12 cellular contexts compared by ENCODE assay signal in genomic region chr20:1186367-1186991, GRCh38. TPM values are rescaled to one million over a fixed set of nuclear protein-coding genes. Genes with fewer than 3 reads are reported as not detected.
A peak's percentile ranks its signal among the peaks of the same experiment; 100 is the strongest.
DNase-seq lines count a peak whose midpoint lies in the region; ATAC-seq and TF ChIP-seq lines count a peak whose summit lies in the region.
"Had no signal": no experiment of that assay in that cellular context is flagged by ENCODE, and none has a peak within 500 bp of the region (broad histone marks: within the 10 kb centered on the region; RNA-seq: fewer than 3 reads in every experiment).

No MANE protein-coding gene starts in this region.

- intact Hi-C loops in heart right ventricle (cut with DNase I) (loop anchor here in 2 of 10 donors (2.0 to 10.0 kb wide), 2 partner anchors 18 to 372 kb away; no protein-coding TSS in a partner anchor), heart left ventricle (cut with DNase I) (loop anchor here in 3 of 10 donors (10.0 kb wide), 2 partner anchors 222 to 372 kb away; no protein-coding TSS in a partner anchor), aorta (cut with DNase I) (no loop called here), Right ventricle myocardium superior (cut with DNase I) (no loop called here)

- no peaks in the 10 kb centered on the region for H3K9me3 Mint-ChIP-seq in activated naive CD8-positive, alpha-beta T cell treated with anti-CD3 and anti-CD28 coated beads, Interleukin-2, amount 50 U/mL, for 24 hours
- no peaks in the 10 kb centered on the region for H3K9me3 Mint-ChIP-seq in memory B cell

- TF ChIP-seq POLR2A in heart left ventricle (IDR thresholded peaks at IDR 0.05): no peak

- H3K27ac ChIP-seq in heart right ventricle (peak overlapping the region in 7 of 10 donors; percentile 3 to 65 (median 40)), heart left ventricle (peak overlapping the region in 6 of 12 donors; percentile 13 to 54 (median 36)), aorta (ENCODE audit: low read depth in 1 of 2, low read length in 2 of 2) (no peak overlapping the region)
- H3K27ac ChIP-seq: transverse colon had no signal

- H3K27me3 Mint-ChIP-seq in activated naive CD8-positive, alpha-beta T cell treated with anti-CD3 and anti-CD28 coated beads, Interleukin-2, amount 50 U/mL, for 24 hours: peaks cover 31% of the 10 kb centered on the region
- H3K27me3 Mint-ChIP-seq in memory B cell: peaks cover 21% of the 10 kb centered on the region

- H3K27me3 ChIP-seq in heart right ventricle (peaks cover 4 to 37% (median 27%) of the 10 kb centered on the region in 7 donors), heart left ventricle (peaks cover 0 to 38% (median 9%) of the 10 kb centered on the region in 9 donors), aorta (ENCODE audit: control insufficient read depth in 1 of 2, insufficient read depth in 2 of 2, low read length in 1 of 2) (no peaks in the 10 kb centered on the region)

- DNase-seq in heart right ventricle (no peak), heart left ventricle (no peak), memory B cell (ENCODE audit: low spot score in 2 of 2) (no peak), aorta (no peak), Right ventricle myocardium superior (no peak), NCI-H1092 treated with DMSO at 0.1 percent for 48 hours (lab: John Stamatoyannopoulos, UW) (no peak)
- no peak for DNase-seq in activated naive CD8-positive, alpha-beta T cell treated with anti-CD3 and anti-CD28 coated beads, Interleukin-2, amount 50 U/mL, for 24 hours
- DNase-seq in stimulated activated CD4-positive, alpha-beta T cell treated with anti-CD3 and anti-CD28 coated beads, Interleukin-1b, Interleukin-23, amount 100 ng/mL, for 48 hours: no peak
- DNase-seq: NCI-H2107 had no signal

- H3K9me3 ChIP-seq in heart right ventricle: no peaks in the 10 kb centered on the region
- no peaks in the 10 kb centered on the region for H3K9me3 ChIP-seq in heart left ventricle
- no peaks in the 10 kb centered on the region for H3K9me3 ChIP-seq in aorta (ENCODE audit: control insufficient read depth, low read length)
- H3K9me3 ChIP-seq: transverse colon had no signal

- ATAC-seq in heart right ventricle (peak in 1 of 8 donors; percentile 43), heart left ventricle (no peak), memory B cell (ENCODE audit: low read depth) (no peak), aorta (ENCODE audit: low FRiP score) (peak; percentile 42), Right ventricle myocardium superior (ENCODE audit: poor library complexity) (no peak)
- ATAC-seq in activated naive CD8-positive, alpha-beta T cell treated with anti-CD3 and anti-CD28 coated beads, Interleukin-2, amount 50 U/mL, for 24 hours: no peak

- peak overlapping the region; percentile 40 for H3K4me3 Mint-ChIP-seq in activated naive CD8-positive, alpha-beta T cell treated with anti-CD3 and anti-CD28 coated beads, Interleukin-2, amount 50 U/mL, for 24 hours
- peak overlapping the region; percentile 74 for H3K4me3 Mint-ChIP-seq in memory B cell

- peaks cover 0 to 29% (median 16%) of the 10 kb centered on the region in 9 donors for H3K4me1 ChIP-seq in heart right ventricle
- H3K4me1 ChIP-seq in heart left ventricle: peaks cover 0 to 35% (median 8%) of the 10 kb centered on the region in 12 donors
- H3K4me1 ChIP-seq in aorta (ENCODE audit: control insufficient read depth in 1 of 2, insufficient read depth in 2 of 2, low read length in 2 of 2): no peaks in the 10 kb centered on the region

- no peak overlapping the region for H3K4me3 ChIP-seq in heart right ventricle
- no peak overlapping the region for H3K4me3 ChIP-seq in heart left ventricle
- no peak overlapping the region for H3K4me3 ChIP-seq in aorta (ENCODE audit: low read length in 2 of 2)

- no peak for TF ChIP-seq CTCF in heart right ventricle (IDR thresholded peaks at IDR 0.05)
- no peak for TF ChIP-seq CTCF in heart left ventricle (IDR thresholded peaks at IDR 0.05)

- 79 to 81% methylated on average over 13 of the region's 13 CpGs for WGBS in heart right ventricle, 2 donors
- 78 to 83% (median 81%) methylated on average over 12 to 13 of the region's 13 CpGs for WGBS in heart left ventricle, 4 donors
- WGBS in aorta, 2 donors: 71 to 74% methylated on average over 13 of the region's 13 CpGs

- H3K36me3 ChIP-seq in heart right ventricle: no peaks in the 10 kb centered on the region
- H3K36me3 ChIP-seq in heart left ventricle: no peaks in the 10 kb centered on the region
- no peaks in the 10 kb centered on the region for H3K36me3 ChIP-seq in aorta (ENCODE audit: control insufficient read depth in 1 of 2, insufficient read depth in 2 of 2, low read length in 1 of 2)
- H3K36me3 ChIP-seq: transverse colon had no signal

- peaks cover 10% of the 10 kb centered on the region for H3K4me1 Mint-ChIP-seq in activated naive CD8-positive, alpha-beta T cell treated with anti-CD3 and anti-CD28 coated beads, Interleukin-2, amount 50 U/mL, for 24 hours
- peaks cover 15% of the 10 kb centered on the region for H3K4me1 Mint-ChIP-seq in memory B cell

- H3K27ac Mint-ChIP-seq in activated naive CD8-positive, alpha-beta T cell treated with anti-CD3 and anti-CD28 coated beads, Interleukin-2, amount 50 U/mL, for 24 hours: no peak overlapping the region
- no peak overlapping the region for H3K27ac Mint-ChIP-seq in memory B cell

- no peaks in the 10 kb centered on the region for H3K36me3 Mint-ChIP-seq in activated naive CD8-positive, alpha-beta T cell treated with anti-CD3 and anti-CD28 coated beads, Interleukin-2, amount 50 U/mL, for 24 hours (ENCODE audit: low read depth)
- H3K36me3 Mint-ChIP-seq in memory B cell: no peaks in the 10 kb centered on the region

RNA-seq across cellular contexts. Expression of gene TMEM74B, which starts 1.7 kb away (rescaled TPM):
- total RNA-seq in heart right ventricle (1 to 10 TPM; 1.5 to 5.1 (median 2.4) TPM), heart left ventricle (1 to 10 TPM in 8 of 9 donors, under 1 TPM in 1; 0.69 to 5.6 (median 1.9) TPM), aorta (1 to 10 TPM in 1 of 2 donors, under 1 TPM in 1; 0.71 to 3.8 TPM), Right ventricle myocardium superior (5.2 TPM)
- polyA plus RNA-seq in heart right ventricle (10 to 100 TPM in 1 of 2 donors, 1 to 10 TPM in 1; 1.5 to 17.5 TPM), heart left ventricle (1 to 10 TPM in 1 of 2 donors, under 1 TPM in 1; 0.55 to 6.6 TPM), aorta (1 to 10 TPM in 1 of 2 donors, not detected in 1; 1.9 TPM)
- total RNA-seq: RPMI7951 had no signal

RNA-seq across cellular contexts. Expression of gene C20orf202, which starts 16.8 kb away (rescaled TPM):
- total RNA-seq in heart right ventricle: under 1 TPM in 6 of 10 donors, not detected in 4; 0.18 to 0.90 (median 0.38) TPM
- under 1 TPM; 0.23 to 0.80 TPM for polyA plus RNA-seq in heart right ventricle
- total RNA-seq in heart left ventricle: under 1 TPM in 8 of 9 donors, not detected in 1; 0.25 to 0.47 (median 0.32) TPM
- polyA plus RNA-seq in heart left ventricle: under 1 TPM; 0.21 to 0.46 TPM
- under 1 TPM in 1 of 2 donors, not detected in 1; 0.54 TPM for total RNA-seq in aorta
- under 1 TPM; 0.26 to 0.88 TPM for polyA plus RNA-seq in aorta
- 0.35 TPM for total RNA-seq in Right ventricle myocardium superior
- total RNA-seq: RPMI7951 had no signal

RNA-seq across cellular contexts. Expression of gene RAD21L1, which starts 39.4 kb away (rescaled TPM):
- total RNA-seq in heart right ventricle: not detected
- polyA plus RNA-seq in heart right ventricle: not detected
- not detected for total RNA-seq in heart left ventricle
- polyA plus RNA-seq in heart left ventricle: not detected
- total RNA-seq in aorta: not detected
- not detected for polyA plus RNA-seq in aorta
- not detected for total RNA-seq in Right ventricle myocardium superior
- total RNA-seq: right cardiac atrium, transverse colon had no signal
- polyA plus RNA-seq: right cardiac atrium had no signal

Comparison
In these comparisons a context has a peak if more than half of its experiments do, and no peak if none do; other contexts are left out.
1. H3K27ac ChIP-seq: peak in heart right ventricle (7 of 10); none in aorta (0 of 2).